Comparison of ENCODE assay signal across 9 cellular contexts in genomic region chr6:89360415-89360999, GRCh38.
DNase-seq lines count a peak whose midpoint lies in the region; ATAC-seq and TF ChIP-seq lines count a peak whose summit lies in the region.
"Had no signal": no experiment of that assay in that cellular context is flagged by ENCODE, and none has a peak within 500 bp of the region (broad histone marks: within the 10 kb centered on the region; RNA-seq: fewer than 3 reads in every experiment).

No MANE protein-coding gene starts in this region.

- ATAC-seq in GM21447 (IDR thresholded peaks at IDR 0.05; ENCODE audit: unreplicated experiment), result peak; percentile 33
- peak; percentile 47 for ATAC-seq in HG03571 (IDR thresholded peaks at IDR 0.05; ENCODE audit: unreplicated experiment)
- ATAC-seq: HCT116 had no signal

- TF ChIP-seq CTCF in GM06990 (IDR thresholded peaks at IDR 0.05; ENCODE audit: insufficient read depth, low read length, poor library complexity, severe bottlenecking), result no peak

- DNase-seq in GM06990 (ENCODE audit: extremely low read depth, insufficient read length) (peak; percentile 55), dedifferentiated amniotic fluid mesenchymal stem cell (ENCODE audit: extremely low spot score) (peak; percentile 40), activated gamma-delta T cell treated with Interleukin-2 at 50 U/mL for 16 hours (no peak), T-helper 9 cell (no peak), GM19240 (ENCODE audit: insufficient read length, low spot score) (no peak), SKM-1 (lab: John Stamatoyannopoulos, UW; ENCODE audit: unreplicated experiment) (no peak)

- H3K4me3 ChIP-seq in GM06990 (replicated peaks; ENCODE audit: low read depth, low read length), result peak overlapping the region; percentile 37

- no peaks in the 10 kb centered on the region for H3K36me3 ChIP-seq in GM06990 (ENCODE audit: control insufficient read depth, insufficient read depth, low read length)

- no peaks in the 10 kb centered on the region for H3K27me3 ChIP-seq in GM06990 (replicated peaks; ENCODE audit: control insufficient read depth, insufficient read depth, low read length)

Comparison
In these comparisons a context has a peak if more than half of its experiments do, and no peak if none do; other contexts are left out.
1. DNase-seq: peak in GM06990 (single experiment) and dedifferentiated amniotic fluid mesenchymal stem cell (single experiment); none in activated gamma-delta T cell treated with Interleukin-2 at 50 U/mL for 16 hours (single experiment), T-helper 9 cell (single experiment), GM19240 (single experiment) and SKM-1 (single experiment).